In genomic region chr3:53114412-53115074, GRCh38 we compare ENCODE assay signal across 10 cellular contexts. TPM values are rescaled to one million over a fixed set of nuclear protein-coding genes. Genes with fewer than 3 reads are reported as not detected.
DNase-seq lines count a peak whose midpoint lies in the region; ATAC-seq, FAIRE-seq and TF ChIP-seq lines count a peak whose summit lies in the region.
"Had no signal": no experiment of that assay in that cellular context is flagged by ENCODE, and none has a peak within 500 bp of the region (broad histone marks: within the 10 kb centered on the region; RNA-seq: fewer than 3 reads in every experiment).

No MANE protein-coding gene starts in this region.

- CTCF ChIA-PET in activated CD8-positive, alpha-beta T cell treated with anti-CD3 and anti-CD28 coated beads for 36 hours (lab: Charles Lee): interaction anchor here (0.6 to 3.7 kb wide), 38 partner anchors 8 to 399 kb away, joined by 3 to 69 read pairs (median 4); no protein-coding TSS in a partner anchor
- CTCF ChIA-PET in activated CD8-positive, alpha-beta T cell treated with anti-CD3 and anti-CD28 coated beads, Interleukin-2, amount 10 ng/mL, durations not matched to agents 7 days and 5 days (lab: Charles Lee): interaction anchor here (0.6 to 14.6 kb wide), 35 partner anchors 8 to 234 kb away, joined by 3 to 220 read pairs (median 3); partner anchors contain the start of gene RFT1

- peak; percentile 43 for ATAC-seq in activated CD8-positive, alpha-beta T cell treated with anti-CD3 and anti-CD28 coated beads for 36 hours
- ATAC-seq in activated CD8-positive, alpha-beta T cell treated with anti-CD3 and anti-CD28 coated beads, Interleukin-2, amount 10 ng/mL, durations not matched to agents 7 days and 5 days: no peak
- no peak for ATAC-seq in sciatic nerve

- no peaks in the 10 kb centered on the region for H3K9me3 Mint-ChIP-seq in activated CD8-positive, alpha-beta T cell treated with anti-CD3 and anti-CD28 coated beads for 36 hours
- H3K9me3 Mint-ChIP-seq in activated CD8-positive, alpha-beta T cell treated with anti-CD3 and anti-CD28 coated beads, Interleukin-2, amount 10 ng/mL, durations not matched to agents 7 days and 5 days (ENCODE audit: insufficient read depth): no peaks in the 10 kb centered on the region
- H3K9me3 Mint-ChIP-seq: endodermal cell had no signal

- DNase-seq in activated CD8-positive, alpha-beta T cell treated with anti-CD3 and anti-CD28 coated beads for 36 hours: peak; percentile 27
- DNase-seq in activated CD8-positive, alpha-beta T cell treated with anti-CD3 and anti-CD28 coated beads, Interleukin-2, amount 10 ng/mL, durations not matched to agents 7 days and 5 days: no peak
- peak; percentile 76 for DNase-seq in M059J (ENCODE audit: low read depth)
- DNase-seq in bronchial epithelial cell (ENCODE audit: low read depth): peak; percentile 85
- peak; percentile 19 for DNase-seq in sciatic nerve (ENCODE audit: low spot score)
- DNase-seq in HAP-1 (ENCODE audit: low spot score in 2 of 2): no peak
- DNase-seq in germinal center (ENCODE audit: low spot score): no peak
- DNase-seq in NCI-H345 (lab: John Stamatoyannopoulos, UW): no peak

- POLR2A ChIA-PET in activated CD8-positive, alpha-beta T cell treated with anti-CD3 and anti-CD28 coated beads for 36 hours (lab: Charles Lee): interaction anchor here (0.7 to 2.3 kb wide), 4 partner anchors 10 to 233 kb away, joined by 4 to 7 read pairs (median 5); partner anchors contain the start of genes DCP1A and RFT1
- POLR2A ChIA-PET in activated CD8-positive, alpha-beta T cell treated with anti-CD3 and anti-CD28 coated beads, Interleukin-2, amount 10 ng/mL, durations not matched to agents 7 days and 5 days (lab: Charles Lee): interaction anchor here (0.6 to 1.4 kb wide), 5 partner anchors 11 to 82 kb away, joined by 3 to 5 read pairs (median 3); partner anchors contain the start of gene RFT1

- H3K27me3 ChIP-seq in bronchial epithelial cell (ENCODE audit: control insufficient read depth, insufficient read depth, low read length) (no peaks in the 10 kb centered on the region), HAP-1 (ENCODE audit: low read depth) (no peaks in the 10 kb centered on the region)
- H3K27me3 ChIP-seq: thyroid gland had no signal

- H3K4me1 ChIP-seq in HAP-1: no peaks in the 10 kb centered on the region

- no peak for FAIRE-seq in bronchial epithelial cell (lab: Jason Lieb, UNC)

- no peak overlapping the region for H3K27ac Mint-ChIP-seq in activated CD8-positive, alpha-beta T cell treated with anti-CD3 and anti-CD28 coated beads for 36 hours
- no peak overlapping the region for H3K27ac Mint-ChIP-seq in activated CD8-positive, alpha-beta T cell treated with anti-CD3 and anti-CD28 coated beads, Interleukin-2, amount 10 ng/mL, durations not matched to agents 7 days and 5 days
- H3K27ac Mint-ChIP-seq: endodermal cell had no signal

- H3K36me3 ChIP-seq in bronchial epithelial cell (ENCODE audit: control insufficient read depth, insufficient read depth, low read length): peaks cover 18% of the 10 kb centered on the region
- peaks cover 51% of the 10 kb centered on the region for H3K36me3 ChIP-seq in HAP-1 (replicated peaks)

- intact Hi-C loops in activated CD8-positive, alpha-beta T cell treated with anti-CD3 and anti-CD28 coated beads for 36 hours (cut with micrococcal nuclease): loop anchor here (5.0 kb wide), 1 partner anchor 83 kb away; no protein-coding TSS in a partner anchor
- intact Hi-C loops in sciatic nerve (cut with DNase I): loop anchor here (5.0 kb wide), 1 partner anchor 83 kb away; no protein-coding TSS in a partner anchor

- H3K4me3 ChIP-seq in bronchial epithelial cell (ENCODE audit: low read depth, low read length) (no peak overlapping the region), HAP-1 (no peak overlapping the region)
- H3K4me3 ChIP-seq: thyroid gland had no signal

- peaks cover 24% of the 10 kb centered on the region for H3K36me3 Mint-ChIP-seq in activated CD8-positive, alpha-beta T cell treated with anti-CD3 and anti-CD28 coated beads for 36 hours (ENCODE audit: low read depth)
- H3K36me3 Mint-ChIP-seq in activated CD8-positive, alpha-beta T cell treated with anti-CD3 and anti-CD28 coated beads, Interleukin-2, amount 10 ng/mL, durations not matched to agents 7 days and 5 days (ENCODE audit: low read depth): peaks cover 27% of the 10 kb centered on the region

- H3K4me3 Mint-ChIP-seq in activated CD8-positive, alpha-beta T cell treated with anti-CD3 and anti-CD28 coated beads for 36 hours: no peak overlapping the region
- H3K4me3 Mint-ChIP-seq in activated CD8-positive, alpha-beta T cell treated with anti-CD3 and anti-CD28 coated beads, Interleukin-2, amount 10 ng/mL, durations not matched to agents 7 days and 5 days: no peak overlapping the region
- H3K4me3 Mint-ChIP-seq: endodermal cell had no signal

- peaks cover 11% of the 10 kb centered on the region for H3K4me1 Mint-ChIP-seq in activated CD8-positive, alpha-beta T cell treated with anti-CD3 and anti-CD28 coated beads for 36 hours (ENCODE audit: low read depth)
- peaks cover 15% of the 10 kb centered on the region for H3K4me1 Mint-ChIP-seq in activated CD8-positive, alpha-beta T cell treated with anti-CD3 and anti-CD28 coated beads, Interleukin-2, amount 10 ng/mL, durations not matched to agents 7 days and 5 days (ENCODE audit: low read depth)
- H3K4me1 Mint-ChIP-seq: endodermal cell had no signal

- in situ Hi-C loops in HAP-1 (cut with MboI; ENCODE audit: low sequenced_read_pairs): loop anchor here (5.0 kb wide), 1 partner anchor 88 kb away; no protein-coding TSS in a partner anchor

- no peaks in the 10 kb centered on the region for H3K27me3 Mint-ChIP-seq in activated CD8-positive, alpha-beta T cell treated with anti-CD3 and anti-CD28 coated beads for 36 hours
- H3K27me3 Mint-ChIP-seq in activated CD8-positive, alpha-beta T cell treated with anti-CD3 and anti-CD28 coated beads, Interleukin-2, amount 10 ng/mL, durations not matched to agents 7 days and 5 days (ENCODE audit: low read depth): no peaks in the 10 kb centered on the region

- H3K9me3 ChIP-seq in HAP-1: no peaks in the 10 kb centered on the region
- H3K9me3 ChIP-seq: thyroid gland had no signal

- TF ChIP-seq CTCF in activated CD8-positive, alpha-beta T cell treated with anti-CD3 and anti-CD28 coated beads for 36 hours (IDR thresholded peaks at IDR 0.05): no peak
- TF ChIP-seq CTCF in bronchial epithelial cell (IDR thresholded peaks at IDR 0.05; ENCODE audit: insufficient read depth, low read length, severe bottlenecking): no peak

RNA-seq across cellular contexts. Expression of gene RFT1, which starts 15.7 kb away (rescaled TPM):
- 10 to 100 TPM; 42.5 to 42.9 TPM for total RNA-seq in activated CD8-positive, alpha-beta T cell treated with anti-CD3 and anti-CD28 coated beads for 36 hours
- 10 to 100 TPM; 31.7 to 32.3 TPM for total RNA-seq in activated CD8-positive, alpha-beta T cell treated with anti-CD3 and anti-CD28 coated beads, Interleukin-2, amount 10 ng/mL, durations not matched to agents 7 days and 5 days
- total RNA-seq in M059J (2014; rRNA removed; shearing (Covaris generic)): 12.8 and 15.1 TPM in 2 replicates
- total RNA-seq in bronchial epithelial cell (11.4 and 15.5 TPM in 2 replicates), sciatic nerve (21.3 TPM)

RNA-seq across cellular contexts. Expression of gene PRKCD, which starts 46.5 kb away (rescaled TPM):
- total RNA-seq in activated CD8-positive, alpha-beta T cell treated with anti-CD3 and anti-CD28 coated beads for 36 hours: 10 to 100 TPM; 18.7 to 21.5 TPM
- 10 to 100 TPM; 19.5 to 20.5 TPM for total RNA-seq in activated CD8-positive, alpha-beta T cell treated with anti-CD3 and anti-CD28 coated beads, Interleukin-2, amount 10 ng/mL, durations not matched to agents 7 days and 5 days
- total RNA-seq in M059J (2014; rRNA removed; shearing (Covaris generic)): 1.5 and 4.3 TPM in 2 replicates
- total RNA-seq in bronchial epithelial cell (3.9 and 5.5 TPM in 2 replicates), sciatic nerve (30.3 TPM)

Comparison
In these comparisons a context has a peak if more than half of its experiments do, and no peak if none do; other contexts are left out.
1. DNase-seq: peak in activated CD8-positive, alpha-beta T cell treated with anti-CD3 and anti-CD28 coated beads for 36 hours (single experiment), M059J (single experiment), bronchial epithelial cell (single experiment) and sciatic nerve (single experiment); none in activated CD8-positive, alpha-beta T cell treated with anti-CD3 and anti-CD28 coated beads, Interleukin-2, amount 10 ng/mL, durations not matched to agents 7 days and 5 days (single experiment), HAP-1 (0 of 2), germinal center (single experiment) and NCI-H345 (single experiment).